ENCODE assay signal across 14 cellular contexts in genomic region chr12:116538682-116539264, GRCh38. TPM values are rescaled to one million over a fixed set of nuclear protein-coding genes. Genes with fewer than 3 reads are reported as not detected.
DNase-seq lines count a peak whose midpoint lies in the region; ATAC-seq and TF ChIP-seq lines count a peak whose summit lies in the region.
"Had no signal": no experiment of that assay in that cellular context is flagged by ENCODE, and none has a peak within 500 bp of the region (broad histone marks: within the 10 kb centered on the region; RNA-seq: fewer than 3 reads in every experiment).

No MANE protein-coding gene starts in this region.

- H3K4me1 ChIP-seq in suprapubic skin: peaks cover 56% of the 10 kb centered on the region

- no peaks in the 10 kb centered on the region for H3K9me3 ChIP-seq in suprapubic skin
- H3K9me3 ChIP-seq: heart left ventricle had no signal

- no peak for DNase-seq in activated CD8-positive, alpha-beta memory T cell treated with anti-CD3 and anti-CD28 coated beads, Interleukin-2, amount 10 ng/mL, durations not matched to agents 7 days and 5 days
- DNase-seq in activated CD8-positive, alpha-beta memory T cell treated with anti-CD3 and anti-CD28 coated beads, Interleukin-2, amount 50 U/mL, for 4 hours: no peak
- DNase-seq in T-cell (no peak), memory B cell (ENCODE audit: low spot score in 2 of 2) (no peak), suprapubic skin (ENCODE audit: low spot score in 2 of 2) (no peak), amniotic stem cell (lab: John Stamatoyannopoulos, UW) (no peak), NCI-H82 treated with DMSO at 0.1 percent for 48 hours (lab: John Stamatoyannopoulos, UW; ENCODE audit: unreplicated experiment) (no peak)
- DNase-seq: activated CD4-positive, alpha-beta T cell treated with anti-CD3 and anti-CD28 coated beads for 4 hours; activated T-cell treated with anti-CD3 and anti-CD28 coated beads, Interleukin-2, amount 50 U/mL, for 72 hours; NCI-H2081 treated with DMSO at 0.1 percent for 48 hours; stimulated activated CD4-positive, alpha-beta T cell treated with anti-CD3 and anti-CD28 coated beads, Interleukin-12 subunit alpha, Interleukin-12 subunit beta, amount 100 ng/mL, for 4 hours had no signal

- no peaks in the 10 kb centered on the region for H3K9me3 Mint-ChIP-seq in activated CD8-positive, alpha-beta memory T cell treated with anti-CD3 and anti-CD28 coated beads, Interleukin-2, amount 10 ng/mL, durations not matched to agents 7 days and 5 days (ENCODE audit: low read depth)
- H3K9me3 Mint-ChIP-seq in T-cell: peaks cover 0 to 4% (median 0%) of the 10 kb centered on the region in 3 donors
- peaks cover 2% of the 10 kb centered on the region for H3K9me3 Mint-ChIP-seq in memory B cell
- H3K9me3 Mint-ChIP-seq: activated T-cell treated with anti-CD3 and anti-CD28 coated beads, Interleukin-2, amount 50 U/mL, for 72 hours; T-helper 1 cell treated with Interleukin-12 subunit alpha and Interleukin-12 subunit beta and Interleukin-4 antibody, amounts not matched to agents 30 μg/mL and 1 μg/mL, for 36 hours had no signal

- H3K4me3 ChIP-seq in suprapubic skin: no peak overlapping the region
- H3K4me3 ChIP-seq: heart left ventricle had no signal

- H3K27me3 ChIP-seq in suprapubic skin: no peaks in the 10 kb centered on the region
- H3K27me3 ChIP-seq: heart left ventricle had no signal

- H3K4me3 Mint-ChIP-seq in activated CD8-positive, alpha-beta memory T cell treated with anti-CD3 and anti-CD28 coated beads, Interleukin-2, amount 10 ng/mL, durations not matched to agents 7 days and 5 days: no peak overlapping the region
- H3K4me3 Mint-ChIP-seq in T-cell: no peak overlapping the region
- H3K4me3 Mint-ChIP-seq in memory B cell: peak overlapping the region; percentile 8

- no peak for TF ChIP-seq POLR2A in suprapubic skin (IDR thresholded peaks at IDR 0.05)

- POLR2A ChIA-PET in T-cell (lab: Charles Lee): no interaction called here

- H3K27ac ChIP-seq in suprapubic skin: peak overlapping the region; percentile 42

- no peak for TF ChIP-seq CTCF in suprapubic skin (IDR thresholded peaks at IDR 0.05)

- peaks cover 4% of the 10 kb centered on the region for H3K36me3 Mint-ChIP-seq in activated CD8-positive, alpha-beta memory T cell treated with anti-CD3 and anti-CD28 coated beads, Interleukin-2, amount 10 ng/mL, durations not matched to agents 7 days and 5 days
- H3K36me3 Mint-ChIP-seq in T-cell: no peaks in the 10 kb centered on the region
- no peaks in the 10 kb centered on the region for H3K36me3 Mint-ChIP-seq in memory B cell

- TF ChIP-seq EP300 in suprapubic skin (IDR thresholded peaks at IDR 0.05): no peak

- ATAC-seq in activated CD8-positive, alpha-beta memory T cell treated with anti-CD3 and anti-CD28 coated beads, Interleukin-2, amount 10 ng/mL, durations not matched to agents 7 days and 5 days: no peak
- ATAC-seq in T-cell (replicated peaks in 1 of 4) (no peak), memory B cell (ENCODE audit: low read depth) (no peak), GM19324 (IDR thresholded peaks at IDR 0.05; ENCODE audit: low FRiP score, unreplicated experiment) (no peak)

- no peaks in the 10 kb centered on the region for H3K36me3 ChIP-seq in suprapubic skin
- H3K36me3 ChIP-seq: heart left ventricle had no signal

- H3K4me1 Mint-ChIP-seq in activated CD8-positive, alpha-beta memory T cell treated with anti-CD3 and anti-CD28 coated beads, Interleukin-2, amount 10 ng/mL, durations not matched to agents 7 days and 5 days: peaks cover 38% of the 10 kb centered on the region
- H3K4me1 Mint-ChIP-seq in T-cell (peaks cover 10 to 28% (median 13%) of the 10 kb centered on the region in 3 donors), memory B cell (peaks cover 41% of the 10 kb centered on the region)

- H3K27me3 Mint-ChIP-seq in activated CD8-positive, alpha-beta memory T cell treated with anti-CD3 and anti-CD28 coated beads, Interleukin-2, amount 10 ng/mL, durations not matched to agents 7 days and 5 days: no peaks in the 10 kb centered on the region
- H3K27me3 Mint-ChIP-seq in T-cell (no peaks in the 10 kb centered on the region), memory B cell (no peaks in the 10 kb centered on the region)

- WGBS in suprapubic skin: 41% methylated on average over 8 of the region's 8 CpGs

- CTCF ChIA-PET in activated CD8-positive, alpha-beta memory T cell treated with anti-CD3 and anti-CD28 coated beads, Interleukin-2, amount 10 ng/mL, durations not matched to agents 7 days and 5 days (lab: Charles Lee): interaction anchor here (1.2 to 4.3 kb wide), 3 partner anchors 11 to 60 kb away, joined by 3 to 23 read pairs (median 4); partner anchors contain the start of gene MAP1LC3B2
- CTCF ChIA-PET in T-cell (lab: Charles Lee): interaction anchor here in 1 of 2 donors (0.6 kb wide), 1 partner anchor 478 kb away, joined by 6 read pairs; no protein-coding TSS in a partner anchor

- H3K27ac Mint-ChIP-seq in activated CD8-positive, alpha-beta memory T cell treated with anti-CD3 and anti-CD28 coated beads, Interleukin-2, amount 10 ng/mL, durations not matched to agents 7 days and 5 days: peak overlapping the region; percentile 81
- H3K27ac Mint-ChIP-seq in T-cell (peak overlapping the region; percentile 11 to 39), memory B cell (peak overlapping the region; percentile 82)
- H3K27ac Mint-ChIP-seq: activated T-cell treated with anti-CD3 and anti-CD28 coated beads, Interleukin-2, amount 50 U/mL, for 72 hours had no signal

RNA-seq across cellular contexts. Expression of gene MAP1LC3B2, which starts 20.4 kb away (rescaled TPM):
- 1 to 10 TPM in 1 of 2 experiments, under 1 TPM in 1; 0.54 to 1.7 TPM for total RNA-seq in activated CD8-positive, alpha-beta memory T cell treated with anti-CD3 and anti-CD28 coated beads, Interleukin-2, amount 10 ng/mL, durations not matched to agents 7 days and 5 days
- 1 to 10 TPM in 4 of 5 donors, under 1 TPM in 1; 0.92 to 4.6 (median 1.4) TPM for total RNA-seq in T-cell
- total RNA-seq in suprapubic skin: 10 to 100 TPM in 1 of 4 donors, 1 to 10 TPM in 2, not detected in 1; 3.5 to 13.9 (median 5.6) TPM

Comparison
In these comparisons a context has a peak if more than half of its experiments do, and no peak if none do; other contexts are left out.
1. H3K27ac Mint-ChIP-seq: peak in every context shown above with its lines; median percentile 82 in memory B cell; 81 in activated CD8-positive, alpha-beta memory T cell treated with anti-CD3 and anti-CD28 coated beads, Interleukin-2, amount 10 ng/mL, durations not matched to agents 7 days and 5 days; 25 in T-cell.